Comparison of ENCODE assay signal across 23 cellular contexts in the genomic region with DNA sequence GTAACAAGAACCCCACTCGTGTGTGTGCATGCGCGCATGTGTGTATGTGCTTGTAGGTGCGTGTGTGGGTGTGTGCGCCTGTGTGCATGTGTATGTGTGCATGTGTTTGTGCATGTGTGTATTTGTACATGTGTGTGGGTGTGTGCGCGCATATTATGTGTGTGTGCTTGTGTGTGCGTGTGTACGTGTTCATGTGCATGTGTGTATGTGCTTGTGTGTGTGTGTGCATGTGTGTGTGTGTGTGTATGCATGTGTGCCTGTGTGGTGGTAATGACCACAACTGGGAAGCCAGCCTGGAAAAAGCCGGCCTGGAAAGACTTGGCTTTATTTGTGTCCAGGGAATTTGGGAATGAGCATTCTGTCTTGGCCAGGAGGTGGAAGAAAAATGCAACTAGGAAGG.
A peak's percentile ranks its signal among the peaks of the same experiment; 100 is the strongest.
DNase-seq lines count a peak whose midpoint lies in the region; ATAC-seq, FAIRE-seq and TF ChIP-seq lines count a peak whose summit lies in the region.
"Had no signal": no experiment of that assay in that cellular context is flagged by ENCODE, and none has a peak within 500 bp of the region (broad histone marks: within the 10 kb centered on the region; RNA-seq: fewer than 3 reads in every experiment).

No MANE protein-coding gene starts in this region.

- H2BK15ac ChIP-seq in mesenchymal stem cell (ENCODE audit: low read depth, poor library complexity, severe bottlenecking): no peak overlapping the region

- intact Hi-C loops in HepG2 (cut with micrococcal nuclease; ENCODE audit: unreplicated experiment): no loop called here
- intact Hi-C loops in right lobe of liver (cut with DNase I): no loop called here

- H3K36me3 Mint-ChIP-seq in activated naive CD4-positive, alpha-beta T cell treated with anti-CD3 and anti-CD28 coated beads, Interleukin-2, amount 10 ng/mL, durations not matched to agents 7 days and 5 days: no peaks in the 10 kb centered on the region

- H3K14ac ChIP-seq in mesenchymal stem cell (ENCODE audit: low read length in 2 of 2) (peak overlapping the region in 1 of 2 experiments; percentile 0), trophoblast cell (ENCODE audit: low read length) (no peak overlapping the region)

- H3K79me2 ChIP-seq in HepG2 (ENCODE audit: insufficient read depth, low read length) (no peaks in the 10 kb centered on the region), trophoblast cell (ENCODE audit: control insufficient read depth, insufficient read depth, low read length, poor library complexity) (no peaks in the 10 kb centered on the region)

- no peak overlapping the region for H3K18ac ChIP-seq in mesenchymal stem cell (ENCODE audit: low read depth in 1 of 2, low read length in 2 of 2)
- no peak overlapping the region for H3K18ac ChIP-seq in trophoblast cell (ENCODE audit: low read length)

- H2AK5ac ChIP-seq in mesenchymal stem cell (ENCODE audit: low read length, severe bottlenecking) (no peak overlapping the region), trophoblast cell (ENCODE audit: low read length) (no peak overlapping the region)

- no peaks in the 10 kb centered on the region for H3K36me3 ChIP-seq in HepG2 (replicated peaks in 1 of 2; ENCODE audit: control insufficient read depth in 1 of 2, insufficient read depth in 2 of 2, low read length in 2 of 2)
- H3K36me3 ChIP-seq in right lobe of liver: no peaks in the 10 kb centered on the region
- no peaks in the 10 kb centered on the region for H3K36me3 ChIP-seq in mesenchymal stem cell (ENCODE audit: control insufficient read depth in 1 of 2, insufficient read depth in 2 of 2, low read depth in 1 of 2, low read length in 2 of 2)
- no peaks in the 10 kb centered on the region for H3K36me3 ChIP-seq in trophoblast cell (ENCODE audit: control insufficient read depth in 1 of 2, insufficient read depth in 2 of 2, low read length in 2 of 2)

- no peak overlapping the region for H2BK5ac ChIP-seq in mesenchymal stem cell (ENCODE audit: low read depth, low read length, poor library complexity, severe bottlenecking)
- no peak overlapping the region for H2BK5ac ChIP-seq in trophoblast cell (ENCODE audit: low read depth, low read length, poor library complexity)

- no peak for TF ChIP-seq RAD21 in HepG2 (CRISPR knock-in tag; IDR thresholded peaks at IDR 0.05)

- H3K4ac ChIP-seq in mesenchymal stem cell (ENCODE audit: low read depth in 1 of 2, low read length in 2 of 2): no peak overlapping the region
- no peak overlapping the region for H3K4ac ChIP-seq in trophoblast cell (ENCODE audit: low read depth, low read length)

- in situ Hi-C loops in HepG2 (cut with HindIII; ENCODE audit: extremely low pct_ligation_motif_present, low pct_unique_long_range_greater_than_20kb): no loop called here

- CTCF ChIA-PET in HepG2 (lab: Yijun Ruan, JAX; ENCODE audit: low intra/inter-chr PET ratio, low total read pairs): no interaction called here
- CTCF ChIA-PET in activated naive CD4-positive, alpha-beta T cell treated with anti-CD3 and anti-CD28 coated beads, Interleukin-2, amount 10 ng/mL, durations not matched to agents 7 days and 5 days (lab: Charles Lee): no interaction called here

- H3K9me3 ChIP-seq in HepG2 (ENCODE audit: low read length) (no peaks in the 10 kb centered on the region), right lobe of liver (no peaks in the 10 kb centered on the region), mesenchymal stem cell (ENCODE audit: control insufficient read depth, low read length) (no peaks in the 10 kb centered on the region), trophoblast cell (ENCODE audit: insufficient read depth, low read depth, low read length) (peaks cover 3% of the 10 kb centered on the region)
- H3K9me3 ChIP-seq: A549 had no signal

- no peak for ATAC-seq in HepG2
- no peak for ATAC-seq in right lobe of liver
- no peak for ATAC-seq in GM18873 (IDR thresholded peaks at IDR 0.05; ENCODE audit: low FRiP score, unreplicated experiment)
- ATAC-seq in HG03095 (IDR thresholded peaks at IDR 0.05; ENCODE audit: unreplicated experiment): no peak
- ATAC-seq: A549, GM12878 had no signal

- no peak overlapping the region for H3K27ac ChIP-seq in HepG2 (ENCODE audit: extremely low read length, insufficient read depth, low read length)
- no peak overlapping the region for H3K27ac ChIP-seq in right lobe of liver
- no peak overlapping the region for H3K27ac ChIP-seq in mesenchymal stem cell (ENCODE audit: low read length, poor library complexity, severe bottlenecking)
- no peak overlapping the region for H3K27ac ChIP-seq in trophoblast cell (ENCODE audit: low read depth, low read length)
- H3K27ac ChIP-seq: 22Rv1, A549, C4-2B had no signal

- TF ChIP-seq EP300 in HepG2 (IDR thresholded peaks at IDR 0.05; ENCODE audit: low read depth in 2 of 2, low read length in 2 of 2) (no peak), HepG2 (CRISPR knock-in tag; IDR thresholded peaks at IDR 0.05; ENCODE audit: borderline replicate concordance) (no peak)

- H4K91ac ChIP-seq in mesenchymal stem cell (ENCODE audit: low read length): peak overlapping the region; percentile 23
- no peak overlapping the region for H4K91ac ChIP-seq in trophoblast cell (ENCODE audit: low read depth, low read length)

- H3K4me3 ChIP-seq in HepG2 (replicated peaks in 1 of 3; ENCODE audit: insufficient read depth in 1 of 3, low read depth in 2 of 3, low read length in 3 of 3): no peak overlapping the region
- no peak overlapping the region for H3K4me3 ChIP-seq in right lobe of liver
- H3K4me3 ChIP-seq in mesenchymal stem cell (ENCODE audit: insufficient read depth in 1 of 2, low read depth in 1 of 2, low read length in 2 of 2): no peak overlapping the region
- H3K4me3 ChIP-seq in trophoblast cell (ENCODE audit: low read depth, low read length): peak overlapping the region; percentile 10
- H3K4me3 ChIP-seq: A549, GM12878 had no signal

- H3K4me2 ChIP-seq in HepG2 (ENCODE audit: low read depth, low read length) (no peak overlapping the region), mesenchymal stem cell (ENCODE audit: low read length, poor library complexity, severe bottlenecking) (no peak overlapping the region), trophoblast cell (ENCODE audit: low read length) (no peak overlapping the region)
- H3K4me2 ChIP-seq: A549 had no signal

- H4K8ac ChIP-seq in mesenchymal stem cell (ENCODE audit: low read length) (no peak overlapping the region), trophoblast cell (ENCODE audit: low read depth, low read length) (no peak overlapping the region)

- H3K27me3 Mint-ChIP-seq in activated naive CD4-positive, alpha-beta T cell treated with anti-CD3 and anti-CD28 coated beads, Interleukin-2, amount 10 ng/mL, durations not matched to agents 7 days and 5 days: no peaks in the 10 kb centered on the region
- H3K27me3 Mint-ChIP-seq: CD4-positive, alpha-beta T cell had no signal

- WGBS in HepG2 (ENCODE audit: low lambda C conversion rate): 80% methylated on average over 10 of the region's 10 CpGs
- WGBS in right lobe of liver (ENCODE audit: insufficient coverage, low coverage, low lambda C conversion rate, missing lambda C conversion rate): 85% methylated on average over 6 of the region's 10 CpGs
- WGBS in mesenchymal stem cell: 86% methylated on average over 10 of the region's 10 CpGs
- no CpG with 5 or more reads among the region's 10 CpGs for WGBS in trophoblast cell (ENCODE audit: extremely low coverage, insufficient coverage, insufficient read length)

- POLR2A ChIA-PET in HepG2 (lab: Yijun Ruan, JAX): no interaction called here

- H4K12ac ChIP-seq in trophoblast cell (ENCODE audit: low read depth, low read length): no peak overlapping the region

- no peaks in the 10 kb centered on the region for H3K4me1 ChIP-seq in HepG2 (ENCODE audit: insufficient read depth, low read length)
- H3K4me1 ChIP-seq in right lobe of liver: no peaks in the 10 kb centered on the region
- no peaks in the 10 kb centered on the region for H3K4me1 ChIP-seq in mesenchymal stem cell (ENCODE audit: control insufficient read depth, insufficient read depth, low read depth, low read length)
- no peaks in the 10 kb centered on the region for H3K4me1 ChIP-seq in trophoblast cell (ENCODE audit: control insufficient read depth in 1 of 2, insufficient read depth in 2 of 2, low read length in 2 of 2)
- H3K4me1 ChIP-seq: A549 had no signal

- no peak for TF ChIP-seq POLR2A in HepG2 (IDR thresholded peaks at IDR 0.05; ENCODE audit: insufficient read depth in 1 of 2, low read depth in 2 of 2, low read length in 2 of 2)
- TF ChIP-seq POLR2A in right lobe of liver (IDR thresholded peaks at IDR 0.05): no peak

- peaks cover 25% of the 10 kb centered on the region for H3K9me3 Mint-ChIP-seq in activated naive CD4-positive, alpha-beta T cell treated with anti-CD3 and anti-CD28 coated beads, Interleukin-2, amount 10 ng/mL, durations not matched to agents 7 days and 5 days

- H2BK120ac ChIP-seq in mesenchymal stem cell (ENCODE audit: low read depth, low read length) (no peak overlapping the region), trophoblast cell (ENCODE audit: insufficient read depth, low read length, poor library complexity) (no peak overlapping the region)

- no peaks in the 10 kb centered on the region for H4K20me1 ChIP-seq in HepG2 (ENCODE audit: insufficient read depth, low read length)

- H3K9ac ChIP-seq in HepG2 (ENCODE audit: insufficient read depth, low read depth, low read length): no peak overlapping the region
- H3K9ac ChIP-seq in mesenchymal stem cell (ENCODE audit: low read length): no peak overlapping the region
- H3K9ac ChIP-seq in trophoblast cell (ENCODE audit: low read length): no peak overlapping the region

- BruUV-seq in HepG2 (replicated peaks; lab: Mats Ljungman, UMichigan): no TSS peak

- no peaks in the 10 kb centered on the region for H3K79me1 ChIP-seq in mesenchymal stem cell (replicated peaks; ENCODE audit: low read length, poor library complexity, severe bottlenecking)
- no peaks in the 10 kb centered on the region for H3K79me1 ChIP-seq in trophoblast cell (ENCODE audit: low read length)

- TF ChIP-seq CTCF in HepG2 (CRISPR knock-in tag; IDR thresholded peaks at IDR 0.05): no peak
- no peak for TF ChIP-seq CTCF in right lobe of liver (IDR thresholded peaks at IDR 0.05)

- FAIRE-seq in HepG2 (lab: Jason Lieb, UNC): no peak
- FAIRE-seq: A549, GM12878, GM19239 had no signal

- H3K4me3 Mint-ChIP-seq in activated naive CD4-positive, alpha-beta T cell treated with anti-CD3 and anti-CD28 coated beads, Interleukin-2, amount 10 ng/mL, durations not matched to agents 7 days and 5 days: no peak overlapping the region
- H3K4me3 Mint-ChIP-seq: CD4-positive, alpha-beta T cell; HFFc6 had no signal

- H3K4me1 Mint-ChIP-seq in activated naive CD4-positive, alpha-beta T cell treated with anti-CD3 and anti-CD28 coated beads, Interleukin-2, amount 10 ng/mL, durations not matched to agents 7 days and 5 days: no peaks in the 10 kb centered on the region

- H2AFZ ChIP-seq in HepG2 (ENCODE audit: low read length) (no peak overlapping the region), mesenchymal stem cell (ENCODE audit: low read depth, low read length) (no peak overlapping the region), trophoblast cell (ENCODE audit: insufficient read depth, low read length, poor library complexity) (no peak overlapping the region)

- H3K27ac Mint-ChIP-seq in activated naive CD4-positive, alpha-beta T cell treated with anti-CD3 and anti-CD28 coated beads, Interleukin-2, amount 10 ng/mL, durations not matched to agents 7 days and 5 days: no peak overlapping the region
- H3K27ac Mint-ChIP-seq: CD4-positive, alpha-beta T cell; HFFc6 had no signal

- DNase-seq in HepG2 (ENCODE audit: low spot score) (no peak), right lobe of liver (no peak), mesenchymal stem cell (no peak), trophoblast cell (no peak), MV-4-11 (lab: John Stamatoyannopoulos, UW) (no peak)
- no peak for DNase-seq in activated naive CD4-positive, alpha-beta T cell treated with anti-CD3 and anti-CD28 coated beads, Interleukin-2, amount 10 ng/mL, durations not matched to agents 7 days and 5 days
- DNase-seq: AML-193; Calu3; CD4-positive, alpha-beta T cell; DMS53; DND-41; EL; GOT3; HCEC 1CT; HFFc6; KG1 had no signal

- H2BK12ac ChIP-seq in mesenchymal stem cell (ENCODE audit: low read length in 2 of 2) (no peak overlapping the region), trophoblast cell (ENCODE audit: low read length) (no peak overlapping the region)

- no peak overlapping the region for H3K23ac ChIP-seq in mesenchymal stem cell (ENCODE audit: low read length in 2 of 2)
- H3K23ac ChIP-seq in trophoblast cell (ENCODE audit: low read length): peak overlapping the region; percentile 71

- no peaks in the 10 kb centered on the region; a peak in 1 of 5 replicates for H3K27me3 ChIP-seq in HepG2 (ENCODE audit: control insufficient read depth in 1 of 2, insufficient read depth in 2 of 2, low read length in 2 of 2)
- H3K27me3 ChIP-seq in right lobe of liver: no peaks in the 10 kb centered on the region
- no peaks in the 10 kb centered on the region for H3K27me3 ChIP-seq in mesenchymal stem cell (ENCODE audit: control insufficient read depth in 1 of 2, insufficient read depth in 1 of 2, low read length in 2 of 2)
- no peaks in the 10 kb centered on the region for H3K27me3 ChIP-seq in trophoblast cell (ENCODE audit: insufficient read depth, low read length)
